In the genomic region with DNA sequence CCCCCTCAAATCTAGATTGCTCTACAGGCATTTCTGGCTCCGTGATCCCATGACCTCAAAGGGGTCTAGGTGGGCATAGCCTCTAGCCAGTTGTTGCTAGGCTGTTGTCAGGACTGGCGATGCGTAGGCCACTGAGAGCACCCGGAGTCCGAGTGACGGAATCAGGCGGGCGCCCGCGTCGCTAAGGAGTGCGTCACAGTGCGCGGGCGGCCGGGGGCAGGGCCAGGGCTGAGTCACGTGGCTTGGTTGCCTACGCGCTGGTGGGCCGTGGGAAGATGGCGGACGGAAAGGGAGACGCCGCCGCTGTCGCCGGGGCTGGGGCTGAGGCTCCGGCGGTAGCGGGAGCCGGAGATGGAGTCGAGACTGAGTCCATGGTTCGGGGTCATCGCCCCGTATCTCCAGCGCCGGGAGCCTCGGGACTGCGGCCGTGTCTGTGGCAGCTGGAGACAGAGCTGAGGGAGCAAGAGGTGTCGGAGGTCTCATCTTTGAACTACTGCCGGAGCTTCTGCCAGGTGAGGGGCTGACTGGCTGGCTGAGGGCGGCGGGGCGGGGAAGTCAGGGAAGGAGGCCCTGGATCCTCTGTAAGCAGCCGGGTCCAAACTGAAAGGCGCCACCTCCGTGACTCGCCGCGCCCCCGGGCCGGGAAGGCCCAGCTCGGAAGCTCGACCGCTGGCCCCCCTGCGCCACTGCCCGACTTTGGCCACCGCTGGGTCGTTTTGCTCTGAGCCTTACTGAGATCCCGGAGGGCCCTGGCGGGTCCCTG, we compare ENCODE assay signal across 8 cellular contexts. TPM values are rescaled to one million over a fixed set of nuclear protein-coding genes. Genes with fewer than 3 reads are reported as not detected.
A peak's percentile ranks its signal among the peaks of the same experiment; 100 is the strongest.
DNase-seq lines count a peak whose midpoint lies in the region; ATAC-seq and TF ChIP-seq lines count a peak whose summit lies in the region.

A gene with protein sequence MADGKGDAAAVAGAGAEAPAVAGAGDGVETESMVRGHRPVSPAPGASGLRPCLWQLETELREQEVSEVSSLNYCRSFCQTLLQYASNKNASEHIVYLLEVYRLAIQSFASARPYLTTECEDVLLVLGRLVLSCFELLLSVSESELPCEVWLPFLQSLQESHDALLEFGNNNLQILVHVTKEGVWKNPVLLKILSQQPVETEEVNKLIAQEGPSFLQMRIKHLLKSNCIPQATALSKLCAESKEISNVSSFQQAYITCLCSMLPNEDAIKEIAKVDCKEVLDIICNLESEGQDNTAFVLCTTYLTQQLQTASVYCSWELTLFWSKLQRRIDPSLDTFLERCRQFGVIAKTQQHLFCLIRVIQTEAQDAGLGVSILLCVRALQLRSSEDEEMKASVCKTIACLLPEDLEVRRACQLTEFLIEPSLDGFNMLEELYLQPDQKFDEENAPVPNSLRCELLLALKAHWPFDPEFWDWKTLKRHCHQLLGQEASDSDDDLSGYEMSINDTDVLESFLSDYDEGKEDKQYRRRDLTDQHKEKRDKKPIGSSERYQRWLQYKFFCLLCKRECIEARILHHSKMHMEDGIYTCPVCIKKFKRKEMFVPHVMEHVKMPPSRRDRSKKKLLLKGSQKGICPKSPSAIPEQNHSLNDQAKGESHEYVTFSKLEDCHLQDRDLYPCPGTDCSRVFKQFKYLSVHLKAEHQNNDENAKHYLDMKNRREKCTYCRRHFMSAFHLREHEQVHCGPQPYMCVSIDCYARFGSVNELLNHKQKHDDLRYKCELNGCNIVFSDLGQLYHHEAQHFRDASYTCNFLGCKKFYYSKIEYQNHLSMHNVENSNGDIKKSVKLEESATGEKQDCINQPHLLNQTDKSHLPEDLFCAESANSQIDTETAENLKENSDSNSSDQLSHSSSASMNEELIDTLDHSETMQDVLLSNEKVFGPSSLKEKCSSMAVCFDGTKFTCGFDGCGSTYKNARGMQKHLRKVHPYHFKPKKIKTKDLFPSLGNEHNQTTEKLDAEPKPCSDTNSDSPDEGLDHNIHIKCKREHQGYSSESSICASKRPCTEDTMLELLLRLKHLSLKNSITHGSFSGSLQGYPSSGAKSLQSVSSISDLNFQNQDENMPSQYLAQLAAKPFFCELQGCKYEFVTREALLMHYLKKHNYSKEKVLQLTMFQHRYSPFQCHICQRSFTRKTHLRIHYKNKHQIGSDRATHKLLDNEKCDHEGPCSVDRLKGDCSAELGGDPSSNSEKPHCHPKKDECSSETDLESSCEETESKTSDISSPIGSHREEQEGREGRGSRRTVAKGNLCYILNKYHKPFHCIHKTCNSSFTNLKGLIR (N-terminal part only) (plus strand): TSS at position 263 of the 763 bp plus-strand sequence. CDS start 13 bp downstream, at position 276.

- peak; percentile 90 to 97 (median 94) for DNase-seq in CD8-positive, alpha-beta T cell
- DNase-seq in HS-5 (ENCODE audit: low read depth), result peak; percentile 68
- peak; percentile 87 for DNase-seq in NK-92 treated with Interleukin-12 subunit alpha and Interleukin-12 subunit beta, amount 100 ng/mL, for 24 hours (lab: John Stamatoyannopoulos, UW)
- peak; percentile 86 to 93 for DNase-seq in activated CD8-positive, alpha-beta memory T cell treated with anti-CD3 and anti-CD28 coated beads for 1 hour (ENCODE audit: extremely low read depth in 1 of 2, low read depth in 1 of 2)
- DNase-seq in effector CD8-positive, alpha-beta T cell (lab: John Stamatoyannopoulos, UW), result peak; percentile 88
- peak; percentile 95 to 97 for DNase-seq in lung microvascular endothelial cell (ENCODE audit: low read depth in 2 of 2)
- peak; percentile 89 to 95 (median 93) for DNase-seq in stimulated activated CD4-positive, alpha-beta T cell treated with anti-CD3 and anti-CD28 coated beads, TNF-alpha, amount 100 ng/mL, for 4 hours (ENCODE audit: low read depth in 3 of 3)

- ATAC-seq in CD8-positive, alpha-beta T cell, result peak; percentile 95
- peak; percentile 70 for ATAC-seq in GM19468 (IDR thresholded peaks at IDR 0.05; ENCODE audit: extremely low read depth, unreplicated experiment)

- peaks cover 46% of the 10 kb centered on the region for H3K4me1 ChIP-seq in CD8-positive, alpha-beta T cell (ENCODE audit: insufficient read depth, low read length)

- no peak within 1 kb of the TSS for H3K27ac Mint-ChIP-seq in CD8-positive, alpha-beta T cell

- POLR2A ChIA-PET in CD8-positive, alpha-beta T cell (lab: Charles Lee), result interaction anchor here (0.9 to 2.2 kb wide), 6 partner anchors 9 to 155 kb away, joined by 3 to 8 read pairs (median 4); a partner anchor contains a TSS

- H3K36me3 Mint-ChIP-seq in CD8-positive, alpha-beta T cell, result peaks cover 7% of the 10 kb centered on the region

- intact Hi-C loops in CD8-positive, alpha-beta T cell (cut with DNase I, micrococcal nuclease), result loop anchor here (1.0 to 5.0 kb wide), 10 partner anchors 8 to 701 kb away; a partner anchor contains a TSS

- no peaks in the 10 kb centered on the region for H3K27me3 ChIP-seq in CD8-positive, alpha-beta T cell (ENCODE audit: insufficient read depth, low read length)

- H3K9me3 ChIP-seq in CD8-positive, alpha-beta T cell (ENCODE audit: low read length), result no peaks in the 10 kb centered on the region

- H3K27ac ChIP-seq in CD8-positive, alpha-beta T cell (ENCODE audit: low read depth, low read length), result peak within 1 kb of the TSS; percentile 98

- peaks cover 22% of the 10 kb centered on the region for H3K4me1 Mint-ChIP-seq in CD8-positive, alpha-beta T cell (ENCODE audit: low read depth)

- peak within 1 kb of the TSS; percentile 96 for H3K4me3 ChIP-seq in CD8-positive, alpha-beta T cell (ENCODE audit: low read depth, low read length)

- no peak within 1 kb of the TSS for H3K4me3 Mint-ChIP-seq in CD8-positive, alpha-beta T cell

- TF ChIP-seq CTCF in CD8-positive, alpha-beta T cell (IDR thresholded peaks at IDR 0.05), result no peak

- CTCF ChIA-PET in CD8-positive, alpha-beta T cell (lab: Charles Lee), result interaction anchor here (0.8 to 2.8 kb wide), 2 partner anchors 9 to 25 kb away, joined by 3 to 15 read pairs; no protein-coding TSS in a partner anchor

- no peaks in the 10 kb centered on the region for H3K27me3 Mint-ChIP-seq in CD8-positive, alpha-beta T cell (ENCODE audit: low read depth)

- H3K36me3 ChIP-seq in CD8-positive, alpha-beta T cell (ENCODE audit: insufficient read depth, low read length), result no peaks in the 10 kb centered on the region

- no peaks in the 10 kb centered on the region for H3K9me3 Mint-ChIP-seq in CD8-positive, alpha-beta T cell

RNA-seq across cellular contexts. Expression of the gene that starts here (rescaled TPM):
- total RNA-seq in CD8-positive, alpha-beta T cell, result 10 to 100 TPM; 62.2 to 62.6 TPM
- 12.9 and 19.2 TPM in 2 replicates for total RNA-seq in lung microvascular endothelial cell

Comparison
In these comparisons a context has a peak if more than half of its experiments do, and no peak if none do; other contexts are left out.
1. Peak in every context shown above with its lines: DNase-seq, ATAC-seq, H3K4me3 ChIP-seq and H3K27ac ChIP-seq.